In the genomic region with DNA sequence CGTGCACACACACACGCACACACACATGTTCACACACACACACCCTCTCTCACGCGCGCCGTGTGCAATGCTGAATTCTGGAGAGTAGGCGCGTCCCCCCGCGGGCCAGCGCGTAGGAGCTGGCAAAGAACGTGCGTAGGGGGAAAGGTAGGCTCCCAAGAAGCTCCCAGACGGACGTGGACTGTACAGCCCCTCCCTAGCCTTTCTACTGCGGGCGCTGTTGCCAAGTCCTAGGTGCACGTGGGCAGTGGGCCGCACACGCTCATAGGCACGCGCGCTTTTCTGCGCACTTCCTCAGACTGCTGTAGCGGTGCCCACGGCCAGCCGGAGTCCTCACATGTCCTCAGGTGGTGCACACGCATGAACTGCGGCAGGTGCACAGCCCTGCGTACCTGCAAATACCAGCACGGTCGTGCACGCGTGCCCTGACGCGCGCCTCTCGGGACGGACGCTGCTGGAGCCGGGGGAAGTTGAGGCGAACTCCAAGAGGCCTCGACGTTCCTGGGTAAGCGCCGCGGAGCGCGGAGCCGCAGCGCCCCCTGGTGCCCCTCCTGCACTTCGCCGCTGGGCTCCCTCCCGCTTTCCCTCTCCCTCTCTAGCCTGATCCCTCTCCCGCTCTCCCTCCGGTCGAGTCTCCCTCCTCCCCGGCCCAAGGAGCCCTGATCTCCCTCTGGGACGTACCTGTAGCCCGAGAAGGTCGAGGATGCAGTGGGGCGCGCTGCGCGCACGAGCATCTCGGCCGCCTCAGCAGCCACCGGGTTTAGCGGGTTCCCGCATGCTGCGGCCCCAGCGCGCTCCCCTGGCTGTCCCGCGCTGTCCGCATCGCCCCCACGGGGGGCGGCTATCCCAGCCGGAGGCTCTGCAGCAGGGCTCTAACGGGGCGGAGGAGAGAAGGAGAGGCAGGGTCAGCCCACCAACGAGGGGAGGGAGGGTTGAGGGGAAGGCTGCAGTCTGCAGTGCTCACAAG, we compare ENCODE assay signal across 1 cellular context.
TF ChIP-seq lines count a peak whose summit lies in the region.

No MANE protein-coding gene starts in this region.

TF ChIP-seq in HepG2, 621 proteins besides CTCF, POLR2A, EP300 and RAD21 (continued from another document and continues in another):
- TF ChIP-seq ETV6 (CRISPR knock-in tag; conservative IDR thresholded peaks at IDR 0.05) (no peak; the same call in 1 of the 2 replicates), YY1 (IDR thresholded peaks at IDR 0.05; ENCODE audit: insufficient read depth, insufficient replicate concordance, low read depth, low read length) (peak; percentile 31), TBL1XR1 (IDR thresholded peaks at IDR 0.05; ENCODE audit: borderline replicate concordance, low read length, partially characterized antibody) (no peak), ZNF564 (CRISPR knock-in tag; IDR thresholded peaks at IDR 0.05) (no peak), CCDC6 (CRISPR knock-in tag; IDR thresholded peaks at IDR 0.05) (no peak), MXD4 (CRISPR knock-in tag; IDR thresholded peaks at IDR 0.05) (no peak), YEATS2 (CRISPR knock-in tag; IDR thresholded peaks at IDR 0.05; ENCODE audit: borderline replicate concordance) (no peak), LCORL (IDR thresholded peaks at IDR 0.05) (no peak), LCORL (CRISPR knock-in tag; IDR thresholded peaks at IDR 0.05) (peak; percentile 61; the same call in 1 of the 2 replicates), FIP1L1 (IDR thresholded peaks at IDR 0.05; ENCODE audit: borderline replicate concordance, insufficient read depth, low read depth, low read length) (no peak), PHF21A (CRISPR knock-in tag; IDR thresholded peaks at IDR 0.05) (no peak), ZNF607 (CRISPR knock-in tag; IDR thresholded peaks at IDR 0.05; ENCODE audit: borderline replicate concordance) (peak; percentile 51; the same call in 1 of the 2 replicates), ZNF496 (CRISPR knock-in tag; IDR thresholded peaks at IDR 0.05; ENCODE audit: insufficient replicate concordance) (no peak), ZNF33A (CRISPR knock-in tag; IDR thresholded peaks at IDR 0.05; ENCODE audit: borderline replicate concordance) (no peak), RXRA (CRISPR knock-in tag; IDR thresholded peaks at IDR 0.05) (no peak; the same call in 1 of the 2 replicates), SIN3A (IDR thresholded peaks at IDR 0.05; ENCODE audit: borderline replicate concordance, low read depth, low read length) (no peak), KAT2B (IDR thresholded peaks at IDR 0.05; ENCODE audit: borderline replicate concordance, low read depth, low read length) (no peak), GABPB1 (CRISPR knock-in tag; IDR thresholded peaks at IDR 0.05) (peak; percentile 64; the same call in 1 of the 2 replicates), ZNF225 (CRISPR knock-in tag; IDR thresholded peaks at IDR 0.05) (0 out of 2 replicates have a peak, but pooled peaks have one; percentile 20), PCBP2 (optimal IDR thresholded peaks at IDR 0.05; ENCODE audit: low read depth, low read length, poor library complexity, severe bottlenecking) (no peak), SETDB1 (CRISPR knock-in tag; IDR thresholded peaks at IDR 0.05; ENCODE audit: borderline replicate concordance) (no peak)
- TF ChIP-seq, protein P1, sequence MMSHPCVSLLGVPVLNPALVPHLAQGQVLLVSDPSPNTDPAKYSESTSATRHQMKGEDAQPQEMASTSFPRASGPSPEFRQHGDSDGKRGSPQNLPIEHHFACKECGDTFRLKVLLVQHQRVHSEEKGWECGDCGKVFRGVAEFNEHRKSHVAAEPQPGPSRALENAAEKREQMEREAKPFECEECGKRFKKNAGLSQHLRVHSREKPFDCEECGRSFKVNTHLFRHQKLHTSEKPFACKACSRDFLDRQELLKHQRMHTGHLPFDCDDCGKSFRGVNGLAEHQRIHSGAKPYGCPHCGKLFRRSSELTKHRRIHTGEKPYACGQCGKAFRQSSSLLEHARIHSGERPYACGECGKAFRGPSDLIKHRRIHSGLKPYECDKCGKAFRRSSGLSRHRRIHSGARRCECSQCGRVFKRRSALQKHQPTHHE (CRISPR knock-in tag; IDR thresholded peaks at IDR 0.05; ENCODE audit: borderline replicate concordance): no peak; the same call in 1 of the 2 replicates
- TF ChIP-seq, protein P2, sequence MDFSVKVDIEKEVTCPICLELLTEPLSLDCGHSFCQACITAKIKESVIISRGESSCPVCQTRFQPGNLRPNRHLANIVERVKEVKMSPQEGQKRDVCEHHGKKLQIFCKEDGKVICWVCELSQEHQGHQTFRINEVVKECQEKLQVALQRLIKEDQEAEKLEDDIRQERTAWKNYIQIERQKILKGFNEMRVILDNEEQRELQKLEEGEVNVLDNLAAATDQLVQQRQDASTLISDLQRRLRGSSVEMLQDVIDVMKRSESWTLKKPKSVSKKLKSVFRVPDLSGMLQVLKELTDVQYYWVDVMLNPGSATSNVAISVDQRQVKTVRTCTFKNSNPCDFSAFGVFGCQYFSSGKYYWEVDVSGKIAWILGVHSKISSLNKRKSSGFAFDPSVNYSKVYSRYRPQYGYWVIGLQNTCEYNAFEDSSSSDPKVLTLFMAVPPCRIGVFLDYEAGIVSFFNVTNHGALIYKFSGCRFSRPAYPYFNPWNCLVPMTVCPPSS (IDR thresholded peaks at IDR 0.05): no peak
- TF ChIP-seq, protein P3, sequence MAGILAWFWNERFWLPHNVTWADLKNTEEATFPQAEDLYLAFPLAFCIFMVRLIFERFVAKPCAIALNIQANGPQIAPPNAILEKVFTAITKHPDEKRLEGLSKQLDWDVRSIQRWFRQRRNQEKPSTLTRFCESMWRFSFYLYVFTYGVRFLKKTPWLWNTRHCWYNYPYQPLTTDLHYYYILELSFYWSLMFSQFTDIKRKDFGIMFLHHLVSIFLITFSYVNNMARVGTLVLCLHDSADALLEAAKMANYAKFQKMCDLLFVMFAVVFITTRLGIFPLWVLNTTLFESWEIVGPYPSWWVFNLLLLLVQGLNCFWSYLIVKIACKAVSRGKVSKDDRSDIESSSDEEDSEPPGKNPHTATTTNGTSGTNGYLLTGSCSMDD (CRISPR knock-in tag; IDR thresholded peaks at IDR 0.05): no peak
- TF ChIP-seq, protein P4, sequence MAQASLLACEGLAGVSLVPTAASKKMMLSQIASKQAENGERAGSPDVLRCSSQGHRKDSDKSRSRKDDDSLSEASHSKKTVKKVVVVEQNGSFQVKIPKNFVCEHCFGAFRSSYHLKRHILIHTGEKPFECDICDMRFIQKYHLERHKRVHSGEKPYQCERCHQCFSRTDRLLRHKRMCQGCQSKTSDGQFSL (CRISPR knock-in tag; IDR thresholded peaks at IDR 0.05): no peak
- TF ChIP-seq, protein P5, sequence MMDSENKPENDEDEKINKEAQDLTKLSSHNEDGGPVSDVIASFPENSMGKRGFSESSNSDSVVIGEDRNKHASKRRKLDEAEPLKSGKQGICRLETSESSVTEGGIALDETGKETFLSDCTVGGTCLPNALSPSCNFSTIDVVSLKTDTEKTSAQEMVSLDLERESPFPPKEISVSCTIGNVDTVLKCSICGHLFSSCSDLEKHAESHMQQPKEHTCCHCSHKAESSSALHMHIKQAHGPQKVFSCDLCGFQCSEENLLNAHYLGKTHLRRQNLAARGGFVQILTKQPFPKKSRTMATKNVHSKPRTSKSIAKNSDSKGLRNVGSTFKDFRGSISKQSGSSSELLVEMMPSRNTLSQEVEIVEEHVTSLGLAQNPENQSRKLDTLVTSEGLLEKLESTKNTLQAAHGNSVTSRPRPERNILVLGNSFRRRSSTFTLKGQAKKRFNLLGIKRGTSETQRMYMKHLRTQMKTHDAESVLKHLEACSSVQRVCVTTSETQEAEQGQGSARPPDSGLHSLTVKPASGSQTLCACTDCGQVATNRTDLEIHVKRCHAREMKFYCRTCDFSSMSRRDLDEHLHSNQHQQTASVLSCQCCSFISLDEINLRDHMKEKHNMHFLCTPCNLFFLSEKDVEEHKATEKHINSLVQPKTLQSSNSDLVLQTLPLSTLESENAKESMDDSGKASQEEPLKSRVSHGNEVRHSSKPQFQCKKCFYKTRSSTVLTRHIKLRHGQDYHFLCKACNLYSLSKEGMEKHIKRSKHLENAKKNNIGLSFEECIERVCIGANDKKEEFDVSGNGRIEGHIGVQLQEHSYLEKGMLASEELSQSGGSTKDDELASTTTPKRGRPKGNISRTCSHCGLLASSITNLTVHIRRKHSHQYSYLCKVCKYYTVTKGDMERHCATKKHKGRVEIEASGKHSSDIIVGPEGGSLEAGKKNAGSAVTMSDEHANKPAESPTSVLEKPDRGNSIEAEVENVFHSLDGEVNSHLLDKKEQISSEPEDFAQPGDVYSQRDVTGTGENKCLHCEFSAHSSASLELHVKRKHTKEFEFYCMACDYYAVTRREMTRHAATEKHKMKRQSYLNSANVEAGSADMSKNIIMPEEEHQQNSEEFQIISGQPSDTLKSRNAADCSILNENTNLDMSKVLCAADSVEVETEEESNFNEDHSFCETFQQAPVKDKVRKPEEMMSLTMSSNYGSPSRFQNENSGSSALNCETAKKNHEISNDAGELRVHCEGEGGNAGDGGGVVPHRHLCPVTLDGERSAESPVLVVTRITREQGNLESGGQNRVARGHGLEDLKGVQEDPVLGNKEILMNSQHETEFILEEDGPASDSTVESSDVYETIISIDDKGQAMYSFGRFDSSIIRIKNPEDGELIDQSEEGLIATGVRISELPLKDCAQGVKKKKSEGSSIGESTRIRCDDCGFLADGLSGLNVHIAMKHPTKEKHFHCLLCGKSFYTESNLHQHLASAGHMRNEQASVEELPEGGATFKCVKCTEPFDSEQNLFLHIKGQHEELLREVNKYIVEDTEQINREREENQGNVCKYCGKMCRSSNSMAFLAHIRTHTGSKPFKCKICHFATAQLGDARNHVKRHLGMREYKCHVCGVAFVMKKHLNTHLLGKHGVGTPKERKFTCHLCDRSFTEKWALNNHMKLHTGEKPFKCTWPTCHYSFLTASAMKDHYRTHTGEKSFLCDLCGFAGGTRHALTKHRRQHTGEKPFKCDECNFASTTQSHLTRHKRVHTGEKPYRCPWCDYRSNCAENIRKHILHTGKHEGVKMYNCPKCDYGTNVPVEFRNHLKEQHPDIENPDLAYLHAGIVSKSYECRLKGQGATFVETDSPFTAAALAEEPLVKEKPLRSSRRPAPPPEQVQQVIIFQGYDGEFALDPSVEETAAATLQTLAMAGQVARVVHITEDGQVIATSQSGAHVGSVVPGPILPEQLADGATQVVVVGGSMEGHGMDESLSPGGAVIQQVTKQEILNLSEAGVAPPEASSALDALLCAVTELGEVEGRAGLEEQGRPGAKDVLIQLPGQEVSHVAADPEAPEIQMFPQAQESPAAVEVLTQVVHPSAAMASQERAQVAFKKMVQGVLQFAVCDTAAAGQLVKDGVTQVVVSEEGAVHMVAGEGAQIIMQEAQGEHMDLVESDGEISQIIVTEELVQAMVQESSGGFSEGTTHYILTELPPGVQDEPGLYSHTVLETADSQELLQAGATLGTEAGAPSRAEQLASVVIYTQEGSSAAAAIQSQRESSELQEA (CRISPR knock-in tag; IDR thresholded peaks at IDR 0.05; ENCODE audit: not compliant biosample characterization): peak; percentile 49
- TF ChIP-seq, protein P6, sequence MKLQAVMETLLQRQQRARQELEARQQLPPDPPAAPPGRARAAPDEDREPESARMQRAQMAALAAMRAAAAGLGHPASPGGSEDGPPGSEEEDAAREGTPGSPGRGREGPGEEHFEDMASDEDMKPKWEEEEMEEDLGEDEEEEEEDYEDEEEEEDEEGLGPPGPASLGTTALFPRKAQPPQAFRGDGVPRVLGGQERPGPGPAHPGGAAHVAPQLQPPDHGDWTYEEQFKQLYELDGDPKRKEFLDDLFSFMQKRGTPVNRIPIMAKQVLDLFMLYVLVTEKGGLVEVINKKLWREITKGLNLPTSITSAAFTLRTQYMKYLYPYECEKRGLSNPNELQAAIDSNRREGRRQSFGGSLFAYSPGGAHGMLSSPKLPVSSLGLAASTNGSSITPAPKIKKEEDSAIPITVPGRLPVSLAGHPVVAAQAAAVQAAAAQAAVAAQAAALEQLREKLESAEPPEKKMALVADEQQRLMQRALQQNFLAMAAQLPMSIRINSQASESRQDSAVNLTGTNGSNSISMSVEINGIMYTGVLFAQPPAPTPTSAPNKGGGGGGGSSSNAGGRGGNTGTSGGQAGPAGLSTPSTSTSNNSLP (IDR thresholded peaks at IDR 0.05; ENCODE audit: low read depth, low read length): peak; percentile 4; the same call in 1 of the 2 replicates
- TF ChIP-seq, protein P7, sequence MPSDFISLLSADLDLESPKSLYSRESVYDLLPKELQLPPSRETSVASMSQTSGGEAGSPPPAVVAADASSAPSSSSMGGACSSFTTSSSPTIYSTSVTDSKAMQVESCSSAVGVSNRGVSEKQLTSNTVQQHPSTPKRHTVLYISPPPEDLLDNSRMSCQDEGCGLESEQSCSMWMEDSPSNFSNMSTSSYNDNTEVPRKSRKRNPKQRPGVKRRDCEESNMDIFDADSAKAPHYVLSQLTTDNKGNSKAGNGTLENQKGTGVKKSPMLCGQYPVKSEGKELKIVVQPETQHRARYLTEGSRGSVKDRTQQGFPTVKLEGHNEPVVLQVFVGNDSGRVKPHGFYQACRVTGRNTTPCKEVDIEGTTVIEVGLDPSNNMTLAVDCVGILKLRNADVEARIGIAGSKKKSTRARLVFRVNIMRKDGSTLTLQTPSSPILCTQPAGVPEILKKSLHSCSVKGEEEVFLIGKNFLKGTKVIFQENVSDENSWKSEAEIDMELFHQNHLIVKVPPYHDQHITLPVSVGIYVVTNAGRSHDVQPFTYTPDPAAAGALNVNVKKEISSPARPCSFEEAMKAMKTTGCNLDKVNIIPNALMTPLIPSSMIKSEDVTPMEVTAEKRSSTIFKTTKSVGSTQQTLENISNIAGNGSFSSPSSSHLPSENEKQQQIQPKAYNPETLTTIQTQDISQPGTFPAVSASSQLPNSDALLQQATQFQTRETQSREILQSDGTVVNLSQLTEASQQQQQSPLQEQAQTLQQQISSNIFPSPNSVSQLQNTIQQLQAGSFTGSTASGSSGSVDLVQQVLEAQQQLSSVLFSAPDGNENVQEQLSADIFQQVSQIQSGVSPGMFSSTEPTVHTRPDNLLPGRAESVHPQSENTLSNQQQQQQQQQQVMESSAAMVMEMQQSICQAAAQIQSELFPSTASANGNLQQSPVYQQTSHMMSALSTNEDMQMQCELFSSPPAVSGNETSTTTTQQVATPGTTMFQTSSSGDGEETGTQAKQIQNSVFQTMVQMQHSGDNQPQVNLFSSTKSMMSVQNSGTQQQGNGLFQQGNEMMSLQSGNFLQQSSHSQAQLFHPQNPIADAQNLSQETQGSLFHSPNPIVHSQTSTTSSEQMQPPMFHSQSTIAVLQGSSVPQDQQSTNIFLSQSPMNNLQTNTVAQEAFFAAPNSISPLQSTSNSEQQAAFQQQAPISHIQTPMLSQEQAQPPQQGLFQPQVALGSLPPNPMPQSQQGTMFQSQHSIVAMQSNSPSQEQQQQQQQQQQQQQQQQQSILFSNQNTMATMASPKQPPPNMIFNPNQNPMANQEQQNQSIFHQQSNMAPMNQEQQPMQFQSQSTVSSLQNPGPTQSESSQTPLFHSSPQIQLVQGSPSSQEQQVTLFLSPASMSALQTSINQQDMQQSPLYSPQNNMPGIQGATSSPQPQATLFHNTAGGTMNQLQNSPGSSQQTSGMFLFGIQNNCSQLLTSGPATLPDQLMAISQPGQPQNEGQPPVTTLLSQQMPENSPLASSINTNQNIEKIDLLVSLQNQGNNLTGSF (CRISPR knock-in tag; IDR thresholded peaks at IDR 0.05): no peak
- TF ChIP-seq, protein P8, sequence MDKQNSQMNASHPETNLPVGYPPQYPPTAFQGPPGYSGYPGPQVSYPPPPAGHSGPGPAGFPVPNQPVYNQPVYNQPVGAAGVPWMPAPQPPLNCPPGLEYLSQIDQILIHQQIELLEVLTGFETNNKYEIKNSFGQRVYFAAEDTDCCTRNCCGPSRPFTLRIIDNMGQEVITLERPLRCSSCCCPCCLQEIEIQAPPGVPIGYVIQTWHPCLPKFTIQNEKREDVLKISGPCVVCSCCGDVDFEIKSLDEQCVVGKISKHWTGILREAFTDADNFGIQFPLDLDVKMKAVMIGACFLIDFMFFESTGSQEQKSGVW (CRISPR knock-in tag; IDR thresholded peaks at IDR 0.05; ENCODE audit: borderline replicate concordance): no peak
